Comparison of ENCODE assay signal across 11 cellular contexts in genomic region chr5:39209924-39210323, GRCh38. TPM values are rescaled to one million over a fixed set of nuclear protein-coding genes. Genes with fewer than 3 reads are reported as not detected.
DNase-seq lines count a peak whose midpoint lies in the region; ATAC-seq and TF ChIP-seq lines count a peak whose summit lies in the region.
"Had no signal": no experiment of that assay in that cellular context is flagged by ENCODE, and none has a peak within 500 bp of the region (broad histone marks: within the 10 kb centered on the region; RNA-seq: fewer than 3 reads in every experiment).

No MANE protein-coding gene starts in this region.

- CTCF ChIA-PET in activated CD4-positive, alpha-beta T cell treated with anti-CD3 and anti-CD28 coated beads for 36 hours (lab: Charles Lee), result interaction anchor here (1.1 to 4.5 kb wide), 6 partner anchors 9 to 74 kb away, joined by 3 to 22 read pairs (median 4); no protein-coding TSS in a partner anchor
- CTCF ChIA-PET in HEK293T (lab: Yijun Ruan, JAX), result no interaction called here

- H3K27ac Mint-ChIP-seq in activated CD4-positive, alpha-beta T cell treated with anti-CD3 and anti-CD28 coated beads for 36 hours, result peak overlapping the region; percentile 95
- H3K27ac Mint-ChIP-seq: brain had no signal

- peak; percentile 87 for DNase-seq in activated CD4-positive, alpha-beta T cell treated with anti-CD3 and anti-CD28 coated beads for 36 hours
- DNase-seq in effector CD4-positive, alpha-beta T cell, result peak; percentile 69
- DNase-seq in stimulated activated CD8-positive, alpha-beta memory T cell treated with anti-CD3 and anti-CD28 coated beads, Interleukin-7, amount 100 ng/mL, for 48 hours (ENCODE audit: extremely low read depth in 1 of 2, low read depth in 1 of 2), result peak; percentile 57 to 74
- DNase-seq in NCI-H1092 (lab: John Stamatoyannopoulos, UW) (no peak), NCI-H2227 (lab: John Stamatoyannopoulos, UW; ENCODE audit: unreplicated experiment) (no peak), kidney tubule cell (ENCODE audit: low spot score) (no peak), HEK293T (ENCODE audit: extremely low spot score) (no peak)
- DNase-seq: NCI-H1417 had no signal

- H3K9me3 Mint-ChIP-seq in activated CD4-positive, alpha-beta T cell treated with anti-CD3 and anti-CD28 coated beads for 36 hours (ENCODE audit: low read depth), result no peaks in the 10 kb centered on the region
- H3K9me3 Mint-ChIP-seq: brain had no signal

- intact Hi-C loops in activated CD4-positive, alpha-beta T cell treated with anti-CD3 and anti-CD28 coated beads for 36 hours (cut with DNase I, micrococcal nuclease), result loop anchor here (1.0 to 10.0 kb wide), 6 partner anchors 9 to 1475 kb away; partner anchors contain the start of gene RICTOR (in 1 of the 2)

- ATAC-seq in HG02943 (IDR thresholded peaks at IDR 0.05; ENCODE audit: low read depth, unreplicated experiment), result peak; percentile 73
- peak; percentile 59 for ATAC-seq in activated CD4-positive, alpha-beta T cell treated with anti-CD3 and anti-CD28 coated beads for 36 hours
- ATAC-seq: left lobe of liver had no signal

- POLR2A ChIA-PET in activated CD4-positive, alpha-beta T cell treated with anti-CD3 and anti-CD28 coated beads for 36 hours (lab: Charles Lee), result interaction anchor here (3.5 kb wide), 1 partner anchor 9 kb away, joined by 13 read pairs; no protein-coding TSS in a partner anchor
- POLR2A ChIA-PET in HEK293T (lab: Yijun Ruan, JAX), result no interaction called here

- peaks cover 3% of the 10 kb centered on the region for H3K36me3 Mint-ChIP-seq in activated CD4-positive, alpha-beta T cell treated with anti-CD3 and anti-CD28 coated beads for 36 hours (ENCODE audit: low read depth)
- H3K36me3 Mint-ChIP-seq: brain had no signal

- H3K4me3 Mint-ChIP-seq in activated CD4-positive, alpha-beta T cell treated with anti-CD3 and anti-CD28 coated beads for 36 hours, result peak overlapping the region; percentile 67
- H3K4me3 Mint-ChIP-seq: brain had no signal

- no peaks in the 10 kb centered on the region for H3K27me3 Mint-ChIP-seq in activated CD4-positive, alpha-beta T cell treated with anti-CD3 and anti-CD28 coated beads for 36 hours

- H3K4me1 Mint-ChIP-seq in activated CD4-positive, alpha-beta T cell treated with anti-CD3 and anti-CD28 coated beads for 36 hours, result peaks cover 84% of the 10 kb centered on the region
- H3K4me1 Mint-ChIP-seq: brain had no signal

TF ChIP-seq in HEK293T, 16 proteins besides CTCF, POLR2A, EP300 and RAD21:
- TF ChIP-seq LEF1 (IDR thresholded peaks at IDR 0.05; ENCODE audit: borderline replicate concordance), result no peak
- no peak for TF ChIP-seq HDGF (IDR thresholded peaks at IDR 0.05; ENCODE audit: borderline replicate concordance)
- no peak for TF ChIP-seq PKNOX1 (IDR thresholded peaks at IDR 0.05)
- TF ChIP-seq L3MBTL2 (conservative IDR thresholded peaks at IDR 0.05), result no peak
- TF ChIP-seq CTBP1 (IDR thresholded peaks at IDR 0.05; ENCODE audit: borderline replicate concordance), result no peak
- no peak for TF ChIP-seq FOXM1 (IDR thresholded peaks at IDR 0.05; ENCODE audit: borderline replicate concordance)
- TF ChIP-seq FOXA1 (IDR thresholded peaks at IDR 0.05), result no peak
- no peak for TF ChIP-seq TARDBP (IDR thresholded peaks at IDR 0.05)
- TF ChIP-seq SP1 (IDR thresholded peaks at IDR 0.05), result no peak
- TF ChIP-seq ELF4 (IDR thresholded peaks at IDR 0.05), result no peak
- no peak for TF ChIP-seq NFRKB (IDR thresholded peaks at IDR 0.05)
- TF ChIP-seq ARNT (IDR thresholded peaks at IDR 0.05), result no peak
- TF ChIP-seq ZNF384 (IDR thresholded peaks at IDR 0.05), result no peak
- TF ChIP-seq SUZ12 (IDR thresholded peaks at IDR 0.05), result no peak
- TF ChIP-seq BHLHE40 (IDR thresholded peaks at IDR 0.05; ENCODE audit: borderline replicate concordance), result no peak
- TF ChIP-seq FOXK2 (IDR thresholded peaks at IDR 0.05), result no peak

RNA-seq across cellular contexts. Expression of gene FYB1, which starts 9.4 kb away (rescaled TPM):
- 100 to 1,000 TPM; 109 to 171 TPM for total RNA-seq in activated CD4-positive, alpha-beta T cell treated with anti-CD3 and anti-CD28 coated beads for 36 hours

Comparison
In these comparisons a context has a peak if more than half of its experiments do, and no peak if none do; other contexts are left out.
1. DNase-seq: peak in activated CD4-positive, alpha-beta T cell treated with anti-CD3 and anti-CD28 coated beads for 36 hours (single experiment), effector CD4-positive, alpha-beta T cell (single experiment) and stimulated activated CD8-positive, alpha-beta memory T cell treated with anti-CD3 and anti-CD28 coated beads, Interleukin-7, amount 100 ng/mL, for 48 hours (2 of 2); none in NCI-H1092 (single experiment), NCI-H2227 (single experiment), kidney tubule cell (single experiment) and HEK293T (single experiment).